Comparison of ENCODE assay signal across 8 cellular contexts in genomic region chr14:41607966-41608663, GRCh38. TPM values are rescaled to one million over a fixed set of nuclear protein-coding genes. Genes with fewer than 3 reads are reported as not detected.
A peak's percentile ranks its signal among the peaks of the same experiment; 100 is the strongest.
DNase-seq lines count a peak whose midpoint lies in the region; ATAC-seq, FAIRE-seq and TF ChIP-seq lines count a peak whose summit lies in the region.

No MANE protein-coding gene starts in this region.

- peaks cover 3% of the 10 kb centered on the region for H3K79me2 ChIP-seq in neural cell (replicated peaks; ENCODE audit: insufficient read depth, low read length)

- intact Hi-C loops in dorsolateral prefrontal cortex (cut with DNase I) (no loop called here), posterior vena cava (cut with DNase I) (no loop called here)

- H3K9me3 ChIP-seq in neural cell (ENCODE audit: low read length), result no peaks in the 10 kb centered on the region

- FAIRE-seq in RCC 7860 (lab: Jason Lieb, UNC), result no peak

- H3K9me2 ChIP-seq in neural cell (ENCODE audit: insufficient read depth, low read length), result no peaks in the 10 kb centered on the region

- no peak for TF ChIP-seq CTCF in BJ (IDR thresholded peaks at IDR 0.05; ENCODE audit: insufficient read depth, low read depth, low read length)
- TF ChIP-seq CTCF in dorsolateral prefrontal cortex (IDR thresholded peaks at IDR 0.05 in 54 of 56, conservative IDR thresholded peaks at IDR 0.05 in 2 of 56; ENCODE audit: low read depth in 1 of 56, partially characterized antibody in 56 of 56), result no peak
- no peak for TF ChIP-seq CTCF in neural cell (IDR thresholded peaks at IDR 0.05; ENCODE audit: poor library complexity, severe bottlenecking)

- peak overlapping the region; percentile 99 for H3K4me2 ChIP-seq in neural cell (ENCODE audit: low read length)

- H4K20me1 ChIP-seq in neural cell (ENCODE audit: insufficient read depth), result no peaks in the 10 kb centered on the region

- DNase-seq in BJ (ENCODE audit: low read depth) (no peak), NCI-H146 (lab: John Stamatoyannopoulos, UW) (peak; percentile 61), dorsolateral prefrontal cortex (peak in 8 of 10 donors; percentile 3 to 53 (median 36)), posterior vena cava (ENCODE audit: low spot score) (no peak), GM19240 (ENCODE audit: insufficient read length, low spot score) (no peak), RCC 7860 (ENCODE audit: low spot score) (no peak)

- POLR2A ChIA-PET in BJ (lab: Charles Lee), result no interaction called here

- peak overlapping the region in 58 of 59 donors; percentile 2 to 93 (median 84) for H3K27ac ChIP-seq in dorsolateral prefrontal cortex
- peak overlapping the region; percentile 68 for H3K27ac ChIP-seq in neural cell (ENCODE audit: low read length)

- no peak for TF ChIP-seq RAD21 in neural cell (conservative IDR thresholded peaks at IDR 0.05)

- CTCF ChIA-PET in BJ (lab: Yijun Ruan, JAX), result interaction anchor here (0.5 to 1.0 kb wide), 2 partner anchors 11 to 195 kb away, joined by 3 read pairs; no protein-coding TSS in a partner anchor

- H3K4me3 ChIP-seq in BJ (ENCODE audit: low read depth, low read length), result peak overlapping the region; percentile 5; the same call in 1 of the 2 replicates
- peak overlapping the region; percentile 47 to 81 (median 65) for H3K4me3 ChIP-seq in dorsolateral prefrontal cortex
- H3K4me3 ChIP-seq in neural cell (ENCODE audit: low read length), result peak overlapping the region; percentile 84

- H2AFZ ChIP-seq in neural cell (ENCODE audit: low read depth, low read length), result peak overlapping the region; percentile 37

- H3K27me3 ChIP-seq in BJ (ENCODE audit: control insufficient read depth, insufficient read depth, low read length) (peaks cover 29% of the 10 kb centered on the region), dorsolateral prefrontal cortex (peaks cover 0 to 92% (median 19%) of the 10 kb centered on the region in 45 donors), neural cell (ENCODE audit: insufficient read depth, low read depth, low read length) (peaks cover 52% of the 10 kb centered on the region)

- ATAC-seq in HG02759 (IDR thresholded peaks at IDR 0.05; ENCODE audit: unreplicated experiment), result no peak

- no peak for TF ChIP-seq EP300 in neural cell (conservative IDR thresholded peaks at IDR 0.05; ENCODE audit: poor library complexity, severe bottlenecking)

- peak overlapping the region; percentile 73 for H3K9ac ChIP-seq in neural cell (ENCODE audit: low read length)

- no peaks in the 10 kb centered on the region for H3K36me3 ChIP-seq in BJ (ENCODE audit: control insufficient read depth, insufficient read depth, low read length)
- no peaks in the 10 kb centered on the region for H3K36me3 ChIP-seq in neural cell (ENCODE audit: insufficient read depth, low read length)

- H3F3A ChIP-seq in neural cell (ENCODE audit: insufficient read depth, low read length, poor library complexity, severe bottlenecking), result peaks cover 5% of the 10 kb centered on the region

TF ChIP-seq in neural cell, 6 proteins besides CTCF, POLR2A, EP300 and RAD21:
- TF ChIP-seq MXI1 (conservative IDR thresholded peaks at IDR 0.05; ENCODE audit: poor library complexity, severe bottlenecking), result peak; percentile 59
- peak; percentile 57 for TF ChIP-seq POLR2AphosphoS5 (IDR thresholded peaks at IDR 0.05)
- TF ChIP-seq, protein P1, sequence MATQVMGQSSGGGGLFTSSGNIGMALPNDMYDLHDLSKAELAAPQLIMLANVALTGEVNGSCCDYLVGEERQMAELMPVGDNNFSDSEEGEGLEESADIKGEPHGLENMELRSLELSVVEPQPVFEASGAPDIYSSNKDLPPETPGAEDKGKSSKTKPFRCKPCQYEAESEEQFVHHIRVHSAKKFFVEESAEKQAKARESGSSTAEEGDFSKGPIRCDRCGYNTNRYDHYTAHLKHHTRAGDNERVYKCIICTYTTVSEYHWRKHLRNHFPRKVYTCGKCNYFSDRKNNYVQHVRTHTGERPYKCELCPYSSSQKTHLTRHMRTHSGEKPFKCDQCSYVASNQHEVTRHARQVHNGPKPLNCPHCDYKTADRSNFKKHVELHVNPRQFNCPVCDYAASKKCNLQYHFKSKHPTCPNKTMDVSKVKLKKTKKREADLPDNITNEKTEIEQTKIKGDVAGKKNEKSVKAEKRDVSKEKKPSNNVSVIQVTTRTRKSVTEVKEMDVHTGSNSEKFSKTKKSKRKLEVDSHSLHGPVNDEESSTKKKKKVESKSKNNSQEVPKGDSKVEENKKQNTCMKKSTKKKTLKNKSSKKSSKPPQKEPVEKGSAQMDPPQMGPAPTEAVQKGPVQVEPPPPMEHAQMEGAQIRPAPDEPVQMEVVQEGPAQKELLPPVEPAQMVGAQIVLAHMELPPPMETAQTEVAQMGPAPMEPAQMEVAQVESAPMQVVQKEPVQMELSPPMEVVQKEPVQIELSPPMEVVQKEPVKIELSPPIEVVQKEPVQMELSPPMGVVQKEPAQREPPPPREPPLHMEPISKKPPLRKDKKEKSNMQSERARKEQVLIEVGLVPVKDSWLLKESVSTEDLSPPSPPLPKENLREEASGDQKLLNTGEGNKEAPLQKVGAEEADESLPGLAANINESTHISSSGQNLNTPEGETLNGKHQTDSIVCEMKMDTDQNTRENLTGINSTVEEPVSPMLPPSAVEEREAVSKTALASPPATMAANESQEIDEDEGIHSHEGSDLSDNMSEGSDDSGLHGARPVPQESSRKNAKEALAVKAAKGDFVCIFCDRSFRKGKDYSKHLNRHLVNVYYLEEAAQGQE (IDR thresholded peaks at IDR 0.05; ENCODE audit: borderline replicate concordance), result peak; percentile 35
- peak; percentile 27 for TF ChIP-seq SMC3 (conservative IDR thresholded peaks at IDR 0.05; ENCODE audit: poor library complexity)
- no peak for TF ChIP-seq EZH2 (IDR thresholded peaks at IDR 0.05; ENCODE audit: borderline replicate concordance, insufficient read depth, low read length, poor library complexity, severe bottlenecking)
- TF ChIP-seq TAF1 (IDR thresholded peaks at IDR 0.05; ENCODE audit: low read depth), result no peak
TF ChIP-seq in neural cell: peak in this region for 4.

RNA-seq across cellular contexts. Expression of gene LRFN5, which starts 1.4 kb away (rescaled TPM):
- polyA plus RNA-seq in BJ (2011; rRNA removed), result 0.05 and 0.07 TPM in 2 replicates
- polyA minus RNA-seq in BJ (2011; rRNA and poly(A)+ RNA removed), result 0.15 TPM in 1 of 2 replicates, not detected in the other
- total RNA-seq in dorsolateral prefrontal cortex, result 100 to 1,000 TPM in 1 of 120 experiments, 10 to 100 TPM in 119; 16.9 to 115 (median 56.0) TPM
- 21.8 and 24.5 TPM in 2 replicates for polyA plus RNA-seq in neural cell
- 90.3 and 106 TPM in 2 replicates for polyA minus RNA-seq in neural cell
- total RNA-seq in posterior vena cava, result under 1 TPM; 0.38 to 0.74 TPM

Comparison
In these comparisons a context has a peak if more than half of its experiments do, and no peak if none do; other contexts are left out.
1. DNase-seq: peak in NCI-H146 (single experiment) and dorsolateral prefrontal cortex (8 of 10); none in BJ (single experiment), posterior vena cava (single experiment), GM19240 (single experiment) and RCC 7860 (single experiment).
2. H3K4me3 ChIP-seq: peak in every context shown above with its lines; median percentile 84 in neural cell; 65 in dorsolateral prefrontal cortex; 5 in BJ.
3. RNA of gene LRFN5, which starts 1.4 kb away (total RNA-seq): 16.9 to 115 TPM in dorsolateral prefrontal cortex; 0.38 to 0.74 TPM in posterior vena cava; every median in the first group is over 10 times any median in the second.